Comparison of ENCODE assay signal across 1 cellular context in genomic region chr6:73566954-73567591, GRCh38.
TF ChIP-seq lines count a peak whose summit lies in the region.

No MANE protein-coding gene starts in this region.

TF ChIP-seq in HepG2, 621 proteins besides CTCF, POLR2A, EP300 and RAD21 (continued from another document and continues in another):
- peak; percentile 57; the same call in 1 of the 2 replicates for TF ChIP-seq PRDM10 (CRISPR knock-in tag; IDR thresholded peaks at IDR 0.05; ENCODE audit: low read depth)
- TF ChIP-seq ZNF740 (CRISPR knock-in tag; IDR thresholded peaks at IDR 0.05): no peak
- TF ChIP-seq DRAP1 (CRISPR knock-in tag; IDR thresholded peaks at IDR 0.05): peak; percentile 69
- TF ChIP-seq BCL3 (CRISPR knock-in tag; IDR thresholded peaks at IDR 0.05): no peak
- TF ChIP-seq ZNF24 (IDR thresholded peaks at IDR 0.05): 0 out of 2 replicates have a peak, but pooled peaks have one; percentile 20
- no peak for TF ChIP-seq ZNF251 (CRISPR knock-in tag; IDR thresholded peaks at IDR 0.05)
- TF ChIP-seq EEA1 (CRISPR knock-in tag; IDR thresholded peaks at IDR 0.05; ENCODE audit: borderline replicate concordance): no peak
- peak; percentile 64; the same call in 1 of the 2 replicates for TF ChIP-seq ZNF281 (CRISPR knock-in tag; IDR thresholded peaks at IDR 0.05; ENCODE audit: borderline replicate concordance)
- TF ChIP-seq TCF7 (IDR thresholded peaks at IDR 0.05; ENCODE audit: low read depth): peak; percentile 8; the same call in 1 of the 2 replicates
- TF ChIP-seq NFE2 (CRISPR knock-in tag; IDR thresholded peaks at IDR 0.05): no peak
- no peak for TF ChIP-seq PCBP2 (optimal IDR thresholded peaks at IDR 0.05; ENCODE audit: low read depth, low read length, poor library complexity, severe bottlenecking)
- TF ChIP-seq ZNF570 (CRISPR knock-in tag; IDR thresholded peaks at IDR 0.05; ENCODE audit: borderline replicate concordance): no peak
- TF ChIP-seq SAFB2 (CRISPR knock-in tag; IDR thresholded peaks at IDR 0.05; ENCODE audit: borderline replicate concordance, low read depth): no peak; the same call in 1 of the 2 replicates
- TF ChIP-seq JUND (CRISPR knock-in tag; IDR thresholded peaks at IDR 0.05): no peak
- no peak for TF ChIP-seq AKNA (CRISPR knock-in tag; IDR thresholded peaks at IDR 0.05; ENCODE audit: borderline replicate concordance)
- 0 out of 2 replicates have a peak, but pooled peaks have one; percentile 11 for TF ChIP-seq ZNF512B (CRISPR knock-in tag; IDR thresholded peaks at IDR 0.05; ENCODE audit: borderline replicate concordance)
- peak; percentile 95 for TF ChIP-seq MIER3 (CRISPR knock-in tag; IDR thresholded peaks at IDR 0.05; ENCODE audit: borderline replicate concordance)
- TF ChIP-seq CCAR2 (optimal IDR thresholded peaks at IDR 0.05; ENCODE audit: low read depth, low read length): no peak
- 0 out of 2 replicates have a peak, but pooled peaks have one; percentile 40 for TF ChIP-seq STAT5B (CRISPR knock-in tag; IDR thresholded peaks at IDR 0.05)
- TF ChIP-seq MXD1 (CRISPR knock-in tag; IDR thresholded peaks at IDR 0.05): no peak
- no peak for TF ChIP-seq KDM5A (IDR thresholded peaks at IDR 0.05; ENCODE audit: borderline replicate concordance, low read length)
- TF ChIP-seq MLXIP (CRISPR knock-in tag; IDR thresholded peaks at IDR 0.05; ENCODE audit: borderline replicate concordance): peak; percentile 63; the same call in 1 of the 2 replicates
- peak; percentile 60; the same call in 1 of the 2 replicates for TF ChIP-seq ZNF431 (CRISPR knock-in tag; IDR thresholded peaks at IDR 0.05; ENCODE audit: borderline replicate concordance, low read depth)
- no peak for TF ChIP-seq ARNT (IDR thresholded peaks at IDR 0.05)
- no peak for TF ChIP-seq PTBP1 (IDR thresholded peaks at IDR 0.05; ENCODE audit: low read depth, low read length, poor library complexity, severe bottlenecking)
- no peak for TF ChIP-seq YY1 (IDR thresholded peaks at IDR 0.05; ENCODE audit: insufficient read depth, insufficient replicate concordance, low read depth, low read length)
- TF ChIP-seq ZNF280B (CRISPR knock-in tag; IDR thresholded peaks at IDR 0.05; ENCODE audit: borderline replicate concordance): no peak
- no peak for TF ChIP-seq ZFP90 (CRISPR knock-in tag; IDR thresholded peaks at IDR 0.05; ENCODE audit: borderline replicate concordance)
- TF ChIP-seq ZNF331 (CRISPR knock-in tag; IDR thresholded peaks at IDR 0.05): peak; percentile 95
- TF ChIP-seq ZNF776 (CRISPR knock-in tag; IDR thresholded peaks at IDR 0.05): no peak
- TF ChIP-seq CBX2 (IDR thresholded peaks at IDR 0.05; ENCODE audit: low read depth, low read length): no peak
- TF ChIP-seq CBX2 (CRISPR knock-in tag; IDR thresholded peaks at IDR 0.05; ENCODE audit: low read depth): no peak
- no peak; the same call in 1 of the 2 replicates for TF ChIP-seq NR2F2 (IDR thresholded peaks at IDR 0.05; ENCODE audit: borderline replicate concordance, low read depth)
- TF ChIP-seq HMGA1 (CRISPR knock-in tag; conservative IDR thresholded peaks at IDR 0.05): no peak
- no peak for TF ChIP-seq SMARCC2 (IDR thresholded peaks at IDR 0.05)
- TF ChIP-seq RBFOX2 (IDR thresholded peaks at IDR 0.05; ENCODE audit: low read depth, low read length): peak; percentile 68
- no peak for TF ChIP-seq ZNF569 (CRISPR knock-in tag; IDR thresholded peaks at IDR 0.05; ENCODE audit: borderline replicate concordance)
